ENCODE assay signal across 28 cellular contexts in the genomic region with DNA sequence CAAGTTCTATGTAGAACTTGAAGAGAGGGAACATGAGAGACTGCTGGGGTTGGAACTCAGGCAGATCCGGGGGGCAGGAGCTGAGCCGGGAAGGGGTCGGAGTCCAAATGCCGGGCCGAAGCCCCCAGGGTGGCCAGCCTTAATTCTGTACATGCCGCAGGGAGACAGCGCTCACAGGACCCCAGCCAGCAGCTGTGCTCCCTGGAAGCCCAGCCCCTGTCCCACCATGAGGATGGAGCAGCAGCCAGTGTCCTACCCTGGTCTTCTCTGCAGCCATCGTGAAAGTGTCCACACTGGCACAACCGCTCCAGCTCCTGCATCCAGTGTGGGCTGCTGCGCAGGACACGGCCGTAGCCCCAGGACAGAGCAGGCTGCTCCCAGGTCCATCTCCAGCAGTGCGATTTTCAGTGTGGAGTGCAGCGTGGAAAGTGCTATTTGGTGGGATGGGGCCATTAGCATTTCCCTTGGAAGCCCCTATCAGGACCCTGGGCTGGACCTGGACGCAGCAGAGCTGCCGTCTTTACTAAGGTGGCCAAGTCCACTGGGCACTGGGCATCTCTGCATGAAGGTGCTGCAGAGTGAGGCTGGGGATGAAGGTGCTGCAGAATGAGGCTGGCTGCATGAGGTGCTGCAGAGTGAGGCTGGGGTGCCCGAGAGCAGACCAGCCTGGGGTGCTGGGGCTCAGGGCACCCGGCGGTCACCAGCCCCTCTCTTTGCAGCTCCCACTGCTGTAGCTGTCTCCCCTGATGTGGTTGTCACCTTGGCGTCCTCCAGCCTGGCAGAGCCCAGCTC.
"Had no signal": no experiment of that assay in that cellular context is flagged by ENCODE, and none has a peak within 500 bp of the region (broad histone marks: within the 10 kb centered on the region; RNA-seq: fewer than 3 reads in every experiment).

No MANE protein-coding gene starts in this region.

- ATAC-seq: esophagus mucosa; gastrocnemius medialis; left colon; lower lobe of right lung; naive thymus-derived CD8-positive, alpha-beta T cell; pancreas; sciatic nerve; stimulated activated memory B cell treated with anti-CD40 and anti-IgM and Interleukin-4, amounts not matched to agents 10 μg/mL and 1 μg/mL and 100 μg/mL, for 72 hours; stimulated activated naive CD8-positive, alpha-beta T cell treated with anti-CD3 and anti-CD28 coated beads, Interleukin-15, Interleukin-2, amounts not matched to agents 100 U/mL and 50 U/mL, for 24 hours had no signal

- H3K27me3 Mint-ChIP-seq: dendritic cell treated with granulocyte-macrophage colony-stimulating factor and Interleukin-4, amounts not matched to agents 40 ng/mL and 50 ng/mL, for 4 days had no signal

- H3K4me3 ChIP-seq: colonic mucosa, gastrocnemius medialis, left ventricle myocardium inferior, lower lobe of right lung, pancreas, smooth muscle cell, testis, tibial artery, upper lobe of left lung, uterus had no signal

- H3K9me3 ChIP-seq: colonic mucosa, gastrocnemius medialis, left ventricle myocardium inferior, lower lobe of right lung, pancreas, testis, tibial artery, upper lobe of left lung, uterus had no signal

- H3K9me3 Mint-ChIP-seq: dendritic cell treated with granulocyte-macrophage colony-stimulating factor and Interleukin-4, amounts not matched to agents 40 ng/mL and 50 ng/mL, for 4 days; naive thymus-derived CD8-positive, alpha-beta T cell; nephron progenitor cell; stimulated activated memory B cell treated with anti-CD40 and anti-IgM and Interleukin-4, amounts not matched to agents 10 μg/mL and 1 μg/mL and 100 μg/mL, for 72 hours had no signal

- H3K4me2 ChIP-seq: smooth muscle cell had no signal

- H3K4me3 Mint-ChIP-seq: dendritic cell treated with granulocyte-macrophage colony-stimulating factor and Interleukin-4, amounts not matched to agents 40 ng/mL and 50 ng/mL, for 4 days; endodermal cell; naive thymus-derived CD8-positive, alpha-beta T cell; nephron progenitor cell; stimulated activated memory B cell treated with anti-CD40 and anti-IgM and Interleukin-4, amounts not matched to agents 10 μg/mL and 1 μg/mL and 100 μg/mL, for 72 hours had no signal

- H3K27me3 ChIP-seq: colonic mucosa, gastrocnemius medialis, pancreas, testis, upper lobe of left lung, uterus had no signal

- DNase-seq: colonic mucosa; effector CD8-positive, alpha-beta T cell; endodermal cell; foreskin fibroblast; gastrocnemius medialis; head of caudate nucleus; kidney glomerular epithelial cell; left colon; left ventricle myocardium inferior; lower lobe of right lung; nephron progenitor cell; occipital lobe; stimulated activated CD4-positive, alpha-beta T cell treated with anti-CD3 and anti-CD28 coated beads, Interleukin-4, amount 100 ng/mL, for 4 hours; stimulated activated naive CD8-positive, alpha-beta T cell treated with anti-CD3 and anti-CD28 coated beads, Interleukin-15, Interleukin-2, amounts not matched to agents 100 U/mL and 50 U/mL, for 24 hours; substantia nigra; testis; upper lobe of left lung; uterus had no signal

- H3K36me3 ChIP-seq: colonic mucosa, gastrocnemius medialis, left ventricle myocardium inferior, lower lobe of right lung, pancreas, tibial artery, upper lobe of left lung, uterus had no signal

- H3K27ac Mint-ChIP-seq: dendritic cell treated with granulocyte-macrophage colony-stimulating factor and Interleukin-4, amounts not matched to agents 40 ng/mL and 50 ng/mL, for 4 days; endodermal cell; naive thymus-derived CD8-positive, alpha-beta T cell; nephron progenitor cell; progenitor cell of endocrine pancreas; stimulated activated memory B cell treated with anti-CD40 and anti-IgM and Interleukin-4, amounts not matched to agents 10 μg/mL and 1 μg/mL and 100 μg/mL, for 72 hours had no signal

- H3K4me1 ChIP-seq: colonic mucosa, gastrocnemius medialis, left ventricle myocardium inferior, lower lobe of right lung, pancreas, testis, tibial artery, upper lobe of left lung, uterus had no signal

- H3K36me3 Mint-ChIP-seq: naive thymus-derived CD8-positive, alpha-beta T cell; stimulated activated memory B cell treated with anti-CD40 and anti-IgM and Interleukin-4, amounts not matched to agents 10 μg/mL and 1 μg/mL and 100 μg/mL, for 72 hours had no signal

- H3K4me1 Mint-ChIP-seq: endodermal cell; naive thymus-derived CD8-positive, alpha-beta T cell; stimulated activated memory B cell treated with anti-CD40 and anti-IgM and Interleukin-4, amounts not matched to agents 10 μg/mL and 1 μg/mL and 100 μg/mL, for 72 hours had no signal

- H3K27ac ChIP-seq: colonic mucosa, epithelial cell of prostate, gastrocnemius medialis, left ventricle myocardium inferior, lower lobe of right lung, pancreas, testis, tibial artery, upper lobe of left lung, uterus had no signal
